10 cellular contexts compared by ENCODE assay signal in the genomic region with DNA sequence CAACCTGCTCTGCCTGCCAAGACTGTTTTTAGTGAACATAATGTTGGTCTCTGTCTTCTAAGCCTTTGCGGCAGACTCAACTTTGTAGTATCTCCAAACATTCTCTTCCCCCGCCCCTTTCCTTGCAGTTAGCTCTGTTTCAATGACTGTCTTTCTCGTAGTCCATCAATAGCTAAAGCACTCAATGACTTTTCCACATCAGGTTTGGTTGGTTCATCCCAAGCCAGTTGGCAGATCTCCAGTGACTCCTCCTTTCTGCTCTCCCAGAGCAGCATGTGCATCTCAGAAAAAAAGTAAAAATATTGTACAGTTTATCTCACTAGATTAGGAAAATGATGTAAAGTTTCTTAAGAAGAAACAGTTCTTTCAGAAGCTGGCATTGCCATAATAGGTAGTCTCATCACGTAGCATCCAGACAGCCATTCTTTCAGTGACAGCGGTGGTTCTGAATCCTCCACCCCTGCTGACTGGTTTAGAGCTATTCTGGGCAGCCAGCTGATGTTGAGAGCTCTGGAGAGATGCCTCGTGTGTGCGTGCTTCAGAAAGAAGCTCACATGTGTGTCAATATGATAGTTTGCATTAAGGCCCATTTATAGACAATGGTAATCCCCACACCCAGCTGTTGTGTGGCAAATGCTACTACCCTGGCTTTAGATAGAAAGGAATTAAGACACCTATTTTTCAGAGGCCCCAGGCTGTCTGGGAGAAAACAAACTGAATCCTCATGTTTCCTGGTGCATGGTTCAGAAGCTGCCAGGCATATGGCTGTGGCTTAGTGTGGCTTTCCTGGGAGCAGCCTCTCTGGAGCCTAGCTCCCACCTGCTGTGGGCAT. TPM values are rescaled to one million over a fixed set of nuclear protein-coding genes. Genes with fewer than 3 reads are reported as not detected.
DNase-seq lines count a peak whose midpoint lies in the region; ATAC-seq, FAIRE-seq and TF ChIP-seq lines count a peak whose summit lies in the region.
"Had no signal": no experiment of that assay in that cellular context is flagged by ENCODE, and none has a peak within 500 bp of the region (broad histone marks: within the 10 kb centered on the region; RNA-seq: fewer than 3 reads in every experiment).

No MANE protein-coding gene starts in this region.

- H3K9me3 ChIP-seq in pancreas: no peaks in the 10 kb centered on the region
- H3K9me3 ChIP-seq in BE2C: no peaks in the 10 kb centered on the region
- H3K9me3 ChIP-seq: spleen had no signal

- intact Hi-C loops in pancreas (cut with DNase I): no loop called here

- WGBS in pancreas, 2 donors: 90 to 94% methylated on average over 7 of the region's 7 CpGs

- no peak overlapping the region for H3K27ac ChIP-seq in pancreas
- H3K27ac ChIP-seq: spleen had no signal

- no peaks in the 10 kb centered on the region for H3K4me1 ChIP-seq in pancreas
- H3K4me1 ChIP-seq in BE2C: no peaks in the 10 kb centered on the region; the same call in 1 of the 2 replicates
- H3K4me1 ChIP-seq: spleen had no signal

- TF ChIP-seq CTCF in pancreas (IDR thresholded peaks at IDR 0.05) (no peak), BE2C (IDR thresholded peaks at IDR 0.05; ENCODE audit: low read depth, low read length) (no peak)

- DNase-seq in NCI-H2081 treated with DMSO at 0.1 percent for 48 hours (lab: John Stamatoyannopoulos, UW) (peak; percentile 24), putamen (ENCODE audit: low spot score) (peak; percentile 83), pancreas (no peak), BE2C (no peak)
- DNase-seq: activated CD4-positive, alpha-beta T cell treated with anti-CD3 and anti-CD28 coated beads, Interleukin-2, amount 50 U/mL, for 4 hours; spleen had no signal

- peaks cover 0 to 15% (median 0%) of the 10 kb centered on the region in 3 donors for H3K36me3 ChIP-seq in pancreas
- no peaks in the 10 kb centered on the region for H3K36me3 ChIP-seq in BE2C
- H3K36me3 ChIP-seq: spleen had no signal

- H3K27me3 ChIP-seq in pancreas (no peaks in the 10 kb centered on the region), BE2C (no peaks in the 10 kb centered on the region)

- H3K4me3 ChIP-seq in pancreas (no peak overlapping the region), BE2C (ENCODE audit: low read depth, low read length) (no peak overlapping the region)
- H3K4me3 ChIP-seq: spleen had no signal

- FAIRE-seq in pancreas (lab: Jason Lieb, UNC): no peak

- ATAC-seq in GM19351 (IDR thresholded peaks at IDR 0.05; ENCODE audit: unreplicated experiment) (peak; percentile 53), esophagus mucosa (peak; percentile 51), pancreas (no peak), HG03460 (IDR thresholded peaks at IDR 0.05; ENCODE audit: unreplicated experiment) (no peak), GM19395 (IDR thresholded peaks at IDR 0.05; ENCODE audit: unreplicated experiment) (no peak)

RNA-seq across cellular contexts. Expression of a gene that starts 53.2 kb away (rescaled TPM):
- total RNA-seq in esophagus mucosa (136 TPM), pancreas (100 to 1,000 TPM in 2 of 6 donors, 10 to 100 TPM in 4; 31.7 to 143 (median 53.6) TPM)
- polyA plus RNA-seq in pancreas: 10 to 100 TPM; 33.6 to 49.4 TPM
- polyA plus RNA-seq in BE2C (2012; ENCODE audit: insufficient read depth, insufficient read length, low read depth): 101 TPM

RNA-seq across cellular contexts. Expression of a gene that starts 53.6 kb away (rescaled TPM):
- 10.1 TPM for total RNA-seq in esophagus mucosa
- total RNA-seq in pancreas: 10 to 100 TPM; 17.3 to 52.5 (median 24.4) TPM
- polyA plus RNA-seq in pancreas: 10 to 100 TPM; 13.0 to 22.6 TPM
- not detected for polyA plus RNA-seq in BE2C (2012; ENCODE audit: insufficient read depth, insufficient read length, low read depth)

Comparison
In these comparisons a context has a peak if more than half of its experiments do, and no peak if none do; other contexts are left out.
1. ATAC-seq: peak in GM19351 (single experiment) and esophagus mucosa (single experiment); none in pancreas (0 of 4), HG03460 (single experiment) and GM19395 (single experiment).
2. DNase-seq: peak in NCI-H2081 treated with DMSO at 0.1 percent for 48 hours (single experiment) and putamen (single experiment); none in pancreas (0 of 6) and BE2C (single experiment).